ENCODE assay signal across 25 cellular contexts in the genomic region with DNA sequence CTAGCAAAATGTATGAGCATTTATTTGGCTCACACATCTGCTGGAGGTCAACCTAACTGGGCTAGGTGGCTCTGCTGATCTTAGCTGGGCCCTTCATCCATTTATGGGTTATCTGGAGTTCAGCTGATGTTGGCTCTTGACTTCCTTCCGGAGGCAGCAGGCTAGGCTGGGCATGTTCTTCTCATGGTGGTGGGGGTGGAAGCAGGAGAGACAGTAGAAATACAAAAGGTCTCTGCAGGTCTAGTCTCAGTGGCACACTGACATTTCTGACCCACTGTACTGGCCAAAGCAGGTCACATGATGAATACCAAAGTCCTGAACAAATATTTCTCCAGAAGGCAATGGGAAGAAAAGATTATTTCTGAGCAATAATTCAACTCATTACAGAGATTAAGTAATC.
"Had no signal": no experiment of that assay in that cellular context is flagged by ENCODE, and none has a peak within 500 bp of the region (broad histone marks: within the 10 kb centered on the region; RNA-seq: fewer than 3 reads in every experiment).

No MANE protein-coding gene starts in this region.

- H3K9me3 ChIP-seq: colonic mucosa, lower lobe of right lung, spleen, thoracic aorta had no signal

- H3K36me3 ChIP-seq: colonic mucosa, lower lobe of right lung, spleen, thoracic aorta had no signal

- ATAC-seq: activated CD4-positive, alpha-beta T cell treated with anti-CD3 and anti-CD28 coated beads for 36 hours; activated T-cell treated with anti-CD3 and anti-CD28 coated beads, Interleukin-2, amount 50 U/mL, for 4 hours; foreskin keratinocyte; left lobe of liver; lower lobe of right lung; natural killer cell had no signal

- H3K27ac ChIP-seq: colonic mucosa, dorsolateral prefrontal cortex, foreskin keratinocyte, lower lobe of right lung, spleen, thoracic aorta had no signal

- H3K27me3 ChIP-seq: colonic mucosa, dorsolateral prefrontal cortex, foreskin keratinocyte, spleen had no signal

- H3K4me1 Mint-ChIP-seq: activated B cell treated with CpG ODN at 0.5 μM for 24 hours; activated CD4-positive, alpha-beta T cell treated with anti-CD3 and anti-CD28 coated beads for 36 hours; activated naive CD8-positive, alpha-beta T cell treated with anti-CD3 and anti-CD28 coated beads for 36 hours; central memory CD8-positive, alpha-beta T cell; endodermal cell; natural killer cell had no signal

- FAIRE-seq: astrocyte had no signal

- H3K27ac Mint-ChIP-seq: activated B cell treated with CpG ODN at 0.5 μM for 24 hours; activated CD4-positive, alpha-beta T cell treated with anti-CD3 and anti-CD28 coated beads for 36 hours; activated naive CD8-positive, alpha-beta T cell treated with anti-CD3 and anti-CD28 coated beads for 36 hours; endodermal cell; natural killer cell; progenitor cell of endocrine pancreas; T-helper 1 cell treated with Interleukin-12 subunit alpha and Interleukin-12 subunit beta and Interleukin-4 antibody, amounts not matched to agents 30 μg/mL and 1 μg/mL, for 36 hours; type B pancreatic cell had no signal

- H3K9me3 Mint-ChIP-seq: activated B cell treated with CpG ODN at 0.5 μM for 24 hours; activated naive CD8-positive, alpha-beta T cell treated with anti-CD3 and anti-CD28 coated beads for 36 hours; activated T-cell treated with anti-CD3 and anti-CD28 coated beads, Interleukin-2, amount 50 U/mL, for 4 hours; central memory CD8-positive, alpha-beta T cell; endodermal cell; natural killer cell; T-helper 1 cell treated with Interleukin-12 subunit alpha and Interleukin-12 subunit beta and Interleukin-4 antibody, amounts not matched to agents 30 μg/mL and 1 μg/mL, for 36 hours; type B pancreatic cell had no signal

- H3K36me3 Mint-ChIP-seq: activated naive CD8-positive, alpha-beta T cell treated with anti-CD3 and anti-CD28 coated beads for 36 hours; natural killer cell; type B pancreatic cell had no signal

- H3K4me3 Mint-ChIP-seq: activated B cell treated with CpG ODN at 0.5 μM for 24 hours; activated CD4-positive, alpha-beta T cell treated with anti-CD3 and anti-CD28 coated beads for 36 hours; activated naive CD8-positive, alpha-beta T cell treated with anti-CD3 and anti-CD28 coated beads for 36 hours; activated T-cell treated with anti-CD3 and anti-CD28 coated beads, Interleukin-2, amount 50 U/mL, for 4 hours; central memory CD8-positive, alpha-beta T cell; endodermal cell; natural killer cell; T-helper 1 cell treated with Interleukin-12 subunit alpha and Interleukin-12 subunit beta and Interleukin-4 antibody, amounts not matched to agents 30 μg/mL and 1 μg/mL, for 36 hours; type B pancreatic cell had no signal

- H3K27me3 Mint-ChIP-seq: activated B cell treated with CpG ODN at 0.5 μM for 24 hours; activated CD4-positive, alpha-beta T cell treated with anti-CD3 and anti-CD28 coated beads for 36 hours; activated naive CD8-positive, alpha-beta T cell treated with anti-CD3 and anti-CD28 coated beads for 36 hours; central memory CD8-positive, alpha-beta T cell; progenitor cell of endocrine pancreas; type B pancreatic cell had no signal

- H3K4me1 ChIP-seq: colonic mucosa, spleen had no signal

- DNase-seq: activated B cell treated with CpG ODN at 0.5 μM for 24 hours; activated CD4-positive, alpha-beta T cell treated with anti-CD3 and anti-CD28 coated beads for 36 hours; activated CD4-positive, alpha-beta T cell treated with anti-CD3 and anti-CD28 coated beads, Interleukin-2, amount 50 U/mL, for 4 hours; activated CD8-positive, alpha-beta memory T cell treated with anti-CD3 and anti-CD28 coated beads, Interleukin-2, amount 50 U/mL, for 48 hours; activated naive CD4-positive, alpha-beta T cell treated with Interleukin-2 at 50 U/mL for 16 hours; activated naive CD8-positive, alpha-beta T cell treated with anti-CD3 and anti-CD28 coated beads for 36 hours; activated T-cell treated with anti-CD3 and anti-CD28 coated beads, Interleukin-2, amount 50 U/mL, for 4 hours; colonic mucosa; dorsolateral prefrontal cortex; endodermal cell; lower lobe of right lung; natural killer cell; retina; spleen; stimulated activated CD4-positive, alpha-beta T cell treated with anti-CD3 and anti-CD28 coated beads, Interleukin-4, amount 100 ng/mL, for 24 hours; stimulated activated naive CD4-positive, alpha-beta T cell treated with Interleukin-2 at 50 U/mL for 16 hours; T1000 had no signal

- H3K4me3 ChIP-seq: colonic mucosa, dorsolateral prefrontal cortex, lower lobe of right lung, spleen, thoracic aorta had no signal
